In the genomic region with DNA sequence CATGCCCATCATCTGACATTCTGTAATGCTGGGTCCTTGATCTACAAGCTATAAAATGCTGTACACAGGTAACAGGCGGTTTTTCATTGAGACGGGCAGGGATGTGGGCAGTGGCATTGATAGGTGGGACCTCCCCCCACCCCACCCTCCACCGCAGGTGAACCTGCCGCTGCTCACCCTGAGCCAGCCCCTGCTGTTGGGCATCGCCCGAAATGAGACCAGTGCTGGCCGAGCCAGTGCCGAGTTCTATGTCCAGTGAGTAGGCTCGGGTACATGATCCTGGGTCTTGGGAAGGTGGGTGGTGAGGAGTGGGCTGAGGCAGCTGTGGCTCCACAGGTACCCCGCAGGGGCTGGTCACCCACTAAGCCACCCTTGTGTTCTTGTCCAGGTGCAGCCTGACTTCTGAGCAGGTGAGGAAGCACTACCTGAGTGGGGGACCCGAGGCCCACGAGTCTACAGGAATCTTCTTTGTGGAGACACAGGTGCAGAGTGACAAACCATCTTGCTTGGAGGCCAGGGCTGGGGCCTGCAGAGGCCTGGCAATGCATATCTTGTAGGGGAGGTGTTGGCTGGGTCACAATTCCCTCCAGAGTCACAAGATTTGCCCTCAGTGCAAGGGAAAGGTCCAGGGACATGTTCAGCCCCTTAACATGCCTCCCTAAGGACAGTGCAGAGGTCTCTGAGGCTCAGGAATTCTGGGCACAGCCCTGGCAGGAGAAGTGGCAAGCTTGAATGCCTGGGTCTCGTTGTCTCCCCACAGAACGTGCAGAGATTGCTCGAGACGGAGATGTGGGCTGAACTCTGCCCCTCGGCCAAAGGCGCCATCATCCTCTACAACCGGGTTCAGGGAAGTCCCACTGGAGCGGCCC, we compare ENCODE assay signal across 8 cellular contexts. TPM values are rescaled to one million over a fixed set of nuclear protein-coding genes. Genes with fewer than 3 reads are reported as not detected.
DNase-seq lines count a peak whose midpoint lies in the region; ATAC-seq, FAIRE-seq and TF ChIP-seq lines count a peak whose summit lies in the region.

No MANE protein-coding gene starts in this region.

- no peak for FAIRE-seq in bronchial epithelial cell (lab: Jason Lieb, UNC)

- H3K27ac ChIP-seq in heart left ventricle, result peak overlapping the region; percentile 92 to 98 (median 98)
- peak overlapping the region; percentile 95 for H3K27ac ChIP-seq in muscle layer of colon (ENCODE audit: low read depth, low read length)

- H3K36me3 ChIP-seq in heart left ventricle (peaks cover 0 to 1% (median 0%) of the 10 kb centered on the region in 9 donors), bronchial epithelial cell (ENCODE audit: control insufficient read depth, insufficient read depth, low read length) (peaks cover under 1% of the 10 kb centered on the region), muscle layer of colon (ENCODE audit: insufficient read depth, low read length) (no peaks in the 10 kb centered on the region)

- ATAC-seq in heart left ventricle (no peak), left ventricle myocardium superior (no peak), GM18868 (IDR thresholded peaks at IDR 0.05; ENCODE audit: unreplicated experiment) (no peak), HG03342 (IDR thresholded peaks at IDR 0.05; ENCODE audit: unreplicated experiment) (no peak)

- H3K4me3 ChIP-seq in heart left ventricle (peak overlapping the region; percentile 48 to 86 (median 78)), bronchial epithelial cell (ENCODE audit: low read depth, low read length) (peak overlapping the region; percentile 86), muscle layer of colon (ENCODE audit: low read depth in 1 of 2, low read length in 2 of 2) (peak overlapping the region; percentile 71 to 80)

- H3K27me3 ChIP-seq in heart left ventricle (no peaks in the 10 kb centered on the region), bronchial epithelial cell (ENCODE audit: control insufficient read depth, insufficient read depth, low read length) (no peaks in the 10 kb centered on the region), muscle layer of colon (ENCODE audit: control insufficient read depth in 1 of 2, insufficient read depth in 2 of 2, low read length in 2 of 2) (no peaks in the 10 kb centered on the region)

- DNase-seq in heart left ventricle (peak in 3 of 5 donors; percentile 9 to 47 (median 28)), left ventricle myocardium superior (no peak), bronchial epithelial cell (ENCODE audit: low read depth) (no peak), ureter (ENCODE audit: low spot score) (peak; percentile 45)
- no peak for DNase-seq in stimulated activated naive CD4-positive, alpha-beta T cell treated with Interleukin-2 at 50 U/mL for 16 hours (lab: John Stamatoyannopoulos, UW)

- peaks cover 3 to 74% (median 54%) of the 10 kb centered on the region in 12 donors for H3K4me1 ChIP-seq in heart left ventricle
- peaks cover 60% of the 10 kb centered on the region for H3K4me1 ChIP-seq in muscle layer of colon (ENCODE audit: insufficient read depth, low read length)

- H3K9me3 ChIP-seq in heart left ventricle (no peaks in the 10 kb centered on the region), muscle layer of colon (ENCODE audit: low read length) (no peaks in the 10 kb centered on the region)

- 68 to 80% (median 69%) methylated on average over 11 to 20 of the region's 20 CpGs for WGBS in heart left ventricle, 4 donors

- no peak for TF ChIP-seq POLR2A in heart left ventricle (IDR thresholded peaks at IDR 0.05)

- no peak for TF ChIP-seq CTCF in heart left ventricle (IDR thresholded peaks at IDR 0.05)
- no peak for TF ChIP-seq CTCF in bronchial epithelial cell (IDR thresholded peaks at IDR 0.05; ENCODE audit: insufficient read depth, low read length, severe bottlenecking)

- H3K9ac ChIP-seq in muscle layer of colon (ENCODE audit: low read length), result peak overlapping the region; percentile 74

- intact Hi-C loops in heart left ventricle (cut with DNase I), result loop anchor here in 1 of 10 donors (5.0 kb wide), 1 partner anchor 42 kb away; the partner anchor contains the start of gene STIP1
- intact Hi-C loops in left ventricle myocardium superior (cut with micrococcal nuclease), result no loop called here

RNA-seq across cellular contexts. Expression of gene DNAJC4, which starts 1.0 kb away (rescaled TPM):
- 10 to 100 TPM; 31.2 to 63.6 (median 47.2) TPM for total RNA-seq in heart left ventricle
- 100 to 1,000 TPM in 1 of 2 donors, 10 to 100 TPM in 1; 33.8 to 123 TPM for polyA plus RNA-seq in heart left ventricle
- 59.1 TPM for total RNA-seq in left ventricle myocardium superior
- total RNA-seq in bronchial epithelial cell, result 3.4 and 10.1 TPM in 2 replicates
- 44.1 TPM for total RNA-seq in ureter

RNA-seq across cellular contexts. Expression of gene NUDT22, which starts 3.2 kb away (rescaled TPM):
- total RNA-seq in heart left ventricle, result 10 to 100 TPM; 63.7 to 93.0 (median 70.3) TPM
- 10 to 100 TPM; 74.9 to 90.9 TPM for polyA plus RNA-seq in heart left ventricle
- 73.9 TPM for total RNA-seq in left ventricle myocardium superior
- 57.9 and 75.0 TPM in 2 replicates for total RNA-seq in bronchial epithelial cell
- total RNA-seq in ureter, result 82.7 TPM

RNA-seq across cellular contexts. Expression of gene TRPT1, which starts 3.3 kb away (rescaled TPM):
- total RNA-seq in heart left ventricle (100 to 1,000 TPM in 2 of 9 donors, 10 to 100 TPM in 7; 51.2 to 146 (median 63.3) TPM), left ventricle myocardium superior (84.9 TPM), bronchial epithelial cell (17.9 and 24.5 TPM in 2 replicates), ureter (49.4 TPM)
- polyA plus RNA-seq in heart left ventricle, result 100 to 1,000 TPM in 1 of 2 donors, 10 to 100 TPM in 1; 65.3 to 123 TPM

RNA-seq across cellular contexts. Expression of gene VEGFB, which starts 5.1 kb away (rescaled TPM):
- total RNA-seq in heart left ventricle (100 to 1,000 TPM; 172 to 332 (median 241) TPM), left ventricle myocardium superior (305 TPM), bronchial epithelial cell (6.7 and 12.4 TPM in 2 replicates), ureter (51.6 TPM)
- polyA plus RNA-seq in heart left ventricle, result 100 to 1,000 TPM; 127 to 304 TPM

RNA-seq across cellular contexts. Expression of gene FKBP2, which starts 11.6 kb away (rescaled TPM):
- total RNA-seq in heart left ventricle (10 to 100 TPM; 35.0 to 71.5 (median 51.8) TPM), left ventricle myocardium superior (50.0 TPM), bronchial epithelial cell (45.0 and 91.1 TPM in 2 replicates), ureter (55.7 TPM)
- 100 to 1,000 TPM; 226 to 250 TPM for polyA plus RNA-seq in heart left ventricle

Comparison
In these comparisons a context has a peak if more than half of its experiments do, and no peak if none do; other contexts are left out.
1. DNase-seq: peak in heart left ventricle (3 of 5) and ureter (single experiment); none in left ventricle myocardium superior (single experiment), bronchial epithelial cell (single experiment) and stimulated activated naive CD4-positive, alpha-beta T cell treated with Interleukin-2 at 50 U/mL for 16 hours (single experiment).
2. Peak in every context shown above with its lines, with median percentiles within 50 percentile points of each other: H3K4me3 ChIP-seq.